ENCODE assay signal across 26 cellular contexts in the genomic region with DNA sequence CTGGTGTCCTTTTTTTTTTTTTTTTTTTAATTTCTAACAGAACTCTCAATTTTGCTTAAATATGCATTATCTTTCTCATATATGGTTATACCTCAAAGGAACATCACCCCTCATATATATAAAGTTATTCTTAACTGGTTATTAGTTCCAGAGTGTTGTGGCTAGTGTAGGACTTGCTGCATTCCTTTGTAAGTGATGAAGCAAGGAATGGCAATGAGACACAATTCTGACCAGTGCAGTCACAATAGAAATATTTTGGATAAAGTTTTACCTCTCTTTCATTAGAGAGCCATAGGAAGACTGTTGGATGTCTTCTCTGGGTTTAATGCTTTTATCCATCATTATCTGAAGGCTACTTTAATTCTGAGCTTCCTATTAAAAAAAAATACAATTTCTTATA.
DNase-seq lines count a peak whose midpoint lies in the region; ATAC-seq, FAIRE-seq and TF ChIP-seq lines count a peak whose summit lies in the region.
"Had no signal": no experiment of that assay in that cellular context is flagged by ENCODE, and none has a peak within 500 bp of the region (broad histone marks: within the 10 kb centered on the region; RNA-seq: fewer than 3 reads in every experiment).

No MANE protein-coding gene starts in this region.

- H3K4me1 Mint-ChIP-seq in HFFc6 (ENCODE audit: low read depth) (peaks cover 52% of the 10 kb centered on the region), immature natural killer cell (no peaks in the 10 kb centered on the region)
- H3K4me1 Mint-ChIP-seq: CD4-positive, CD25-positive, alpha-beta regulatory T cell; stimulated activated effector memory CD8-positive, alpha-beta T cell treated with anti-CD3 and anti-CD28 coated beads, Interleukin-12 subunit alpha, Interleukin-12 subunit beta, amount 100 ng/mL, for 72 hours had no signal

- no peak for TF ChIP-seq POLR2A in A549 (IDR thresholded peaks at IDR 0.05; ENCODE audit: low read length)

- H3K9me3 Mint-ChIP-seq in HFFc6 (no peaks in the 10 kb centered on the region), immature natural killer cell (no peaks in the 10 kb centered on the region)
- H3K9me3 Mint-ChIP-seq: activated naive CD4-positive, alpha-beta T cell treated with anti-CD3 and anti-CD28 coated beads, Interleukin-2, amount 50 U/mL, for 72 hours; activated T-cell treated with anti-CD3 and anti-CD28 coated beads, Interleukin-2, amount 50 U/mL, for 72 hours; nephron; stimulated activated effector memory CD8-positive, alpha-beta T cell treated with anti-CD3 and anti-CD28 coated beads, Interleukin-12 subunit alpha, Interleukin-12 subunit beta, amount 100 ng/mL, for 72 hours had no signal

- H3K4me1 ChIP-seq in A549: peaks cover 7% of the 10 kb centered on the region; the same call in 1 of the 3 replicates
- H3K4me1 ChIP-seq in adipocyte (ENCODE audit: control insufficient read depth, insufficient read depth, low read length): peaks cover 10% of the 10 kb centered on the region
- H3K4me1 ChIP-seq: colonic mucosa, gastrocnemius medialis, parathyroid adenoma had no signal

- FAIRE-seq in A549 (lab: Jason Lieb, UNC): no peak
- FAIRE-seq: A204.1 had no signal

- H3K4me3 ChIP-seq in A549 (no peak overlapping the region), adipocyte (ENCODE audit: low read length) (no peak overlapping the region), fibroblast of pulmonary artery (replicated peaks; ENCODE audit: low read depth, low read length) (no peak overlapping the region)
- H3K4me3 ChIP-seq: colonic mucosa, gastrocnemius medialis, testis had no signal

- H3K9ac ChIP-seq in adipocyte (ENCODE audit: low read length): no peak overlapping the region
- H3K9ac ChIP-seq: parathyroid adenoma had no signal

- TF ChIP-seq CTCF in A549 (IDR thresholded peaks at IDR 0.05) (no peak), HFFc6 (IDR thresholded peaks at IDR 0.05) (no peak), fibroblast of pulmonary artery (IDR thresholded peaks at IDR 0.05; ENCODE audit: low read length, missing control alignments) (no peak)

- no peak for ATAC-seq in A549
- no peak for ATAC-seq in HG02763 (IDR thresholded peaks at IDR 0.05; ENCODE audit: unreplicated experiment)
- ATAC-seq: activated naive CD4-positive, alpha-beta T cell treated with anti-CD3 and anti-CD28 coated beads, Interleukin-2, amount 50 U/mL, for 72 hours; activated T-cell treated with anti-CD3 and anti-CD28 coated beads, Interleukin-2, amount 50 U/mL, for 72 hours; gastrocnemius medialis; sciatic nerve; stimulated activated effector memory CD8-positive, alpha-beta T cell treated with anti-CD3 and anti-CD28 coated beads, Interleukin-12 subunit alpha, Interleukin-12 subunit beta, amount 100 ng/mL, for 72 hours had no signal

- DNase-seq in A549 (ENCODE audit: low read depth in 1 of 2, low spot score in 1 of 2) (no peak), HFFc6 (peak; percentile 43), adipocyte (ENCODE audit: low read depth) (peak; percentile 35), fibroblast of pulmonary artery (ENCODE audit: low read depth) (peak; percentile 19), NCI-H146 (lab: John Stamatoyannopoulos, UW) (no peak), HUDEP-2 (lab: John Stamatoyannopoulos, UW; ENCODE audit: unreplicated experiment in 76 of 76) (no peak), immature natural killer cell (no peak)
- DNase-seq: activated T-cell treated with anti-CD3 and anti-CD28 coated beads, Interleukin-2, amount 50 U/mL, for 72 hours; CD4-positive, CD25-positive, alpha-beta regulatory T cell; colonic mucosa; gastrocnemius medialis; GDM1; H7; left colon; midbrain; NCI-H510A; NK-92 treated with Interleukin-12 subunit alpha and Interleukin-12 subunit beta, amount 100 ng/mL, for 24 hours; RPMI8226; testis had no signal

- H3K27me3 ChIP-seq in adipocyte (replicated peaks; ENCODE audit: control insufficient read depth, insufficient read depth, low read length): no peaks in the 10 kb centered on the region
- H3K27me3 ChIP-seq: colonic mucosa, gastrocnemius medialis, testis had no signal

- H3K27ac Mint-ChIP-seq in HFFc6: peak overlapping the region; percentile 90
- H3K27ac Mint-ChIP-seq in immature natural killer cell: no peak overlapping the region
- H3K27ac Mint-ChIP-seq: activated naive CD4-positive, alpha-beta T cell treated with anti-CD3 and anti-CD28 coated beads, Interleukin-2, amount 50 U/mL, for 72 hours; activated T-cell treated with anti-CD3 and anti-CD28 coated beads, Interleukin-2, amount 50 U/mL, for 72 hours; CD4-positive, CD25-positive, alpha-beta regulatory T cell; nephron; stimulated activated effector memory CD8-positive, alpha-beta T cell treated with anti-CD3 and anti-CD28 coated beads, Interleukin-12 subunit alpha, Interleukin-12 subunit beta, amount 100 ng/mL, for 72 hours had no signal

- H3K36me3 ChIP-seq in adipocyte (ENCODE audit: control insufficient read depth, insufficient read depth, low read length, severe bottlenecking): no peaks in the 10 kb centered on the region
- H3K36me3 ChIP-seq: colonic mucosa, gastrocnemius medialis had no signal

- TF ChIP-seq RAD21 in A549 (conservative IDR thresholded peaks at IDR 0.05 in 1 of 2, IDR thresholded peaks at IDR 0.05 in 1 of 2): no peak

- no peak for TF ChIP-seq EP300 in A549 (IDR thresholded peaks at IDR 0.05)

- no peaks in the 10 kb centered on the region for H3K9me3 ChIP-seq in A549
- H3K9me3 ChIP-seq in adipocyte (ENCODE audit: control insufficient read depth, low read length): no peaks in the 10 kb centered on the region
- H3K9me3 ChIP-seq: colonic mucosa, gastrocnemius medialis, testis had no signal

- H3K27ac ChIP-seq in A549: no peak overlapping the region; a peak in 1 of 6 replicates
- H3K27ac ChIP-seq: colonic mucosa, gastrocnemius medialis, parathyroid adenoma, testis had no signal

- peak overlapping the region; percentile 4; the same call in 1 of the 3 replicates for H3K4me2 ChIP-seq in A549

- H3K4me3 Mint-ChIP-seq in HFFc6 (peak overlapping the region; percentile 77), immature natural killer cell (no peak overlapping the region)
- H3K4me3 Mint-ChIP-seq: activated T-cell treated with anti-CD3 and anti-CD28 coated beads, Interleukin-2, amount 50 U/mL, for 72 hours; CD4-positive, CD25-positive, alpha-beta regulatory T cell; nephron; stimulated activated effector memory CD8-positive, alpha-beta T cell treated with anti-CD3 and anti-CD28 coated beads, Interleukin-12 subunit alpha, Interleukin-12 subunit beta, amount 100 ng/mL, for 72 hours had no signal

- CTCF ChIA-PET in A549 (lab: Yijun Ruan, JAX): no interaction called here

- POLR2A ChIA-PET in A549 (lab: Yijun Ruan, JAX): no interaction called here

- no peaks in the 10 kb centered on the region for H3K27me3 Mint-ChIP-seq in HFFc6 (ENCODE audit: insufficient read depth)
- no peaks in the 10 kb centered on the region for H3K27me3 Mint-ChIP-seq in immature natural killer cell (ENCODE audit: low read depth in 3 of 3)
- H3K27me3 Mint-ChIP-seq: CD4-positive, CD25-positive, alpha-beta regulatory T cell had no signal

- no peaks in the 10 kb centered on the region; the same call in 1 of the 2 replicates for H3K36me3 Mint-ChIP-seq in HFFc6 (ENCODE audit: low read depth)
- H3K36me3 Mint-ChIP-seq in immature natural killer cell: no peaks in the 10 kb centered on the region
- H3K36me3 Mint-ChIP-seq: activated naive CD4-positive, alpha-beta T cell treated with anti-CD3 and anti-CD28 coated beads, Interleukin-2, amount 50 U/mL, for 72 hours; CD4-positive, CD25-positive, alpha-beta regulatory T cell; stimulated activated effector memory CD8-positive, alpha-beta T cell treated with anti-CD3 and anti-CD28 coated beads, Interleukin-12 subunit alpha, Interleukin-12 subunit beta, amount 100 ng/mL, for 72 hours had no signal

TF ChIP-seq in A549, 52 proteins besides CTCF, POLR2A, EP300 and RAD21:
- TF ChIP-seq RCOR1 (IDR thresholded peaks at IDR 0.05; ENCODE audit: low read depth, low read length) (no peak), SMC3 (IDR thresholded peaks at IDR 0.05) (no peak), ESRRA (IDR thresholded peaks at IDR 0.05; ENCODE audit: borderline replicate concordance, low read length) (no peak), FOSL2 (IDR thresholded peaks at IDR 0.05) (no peak), FOSL2 (CRISPR knock-in tag; IDR thresholded peaks at IDR 0.05) (no peak), MYC (IDR thresholded peaks at IDR 0.05; ENCODE audit: borderline replicate concordance, low read length) (no peak)
- TF ChIP-seq, protein P1, sequence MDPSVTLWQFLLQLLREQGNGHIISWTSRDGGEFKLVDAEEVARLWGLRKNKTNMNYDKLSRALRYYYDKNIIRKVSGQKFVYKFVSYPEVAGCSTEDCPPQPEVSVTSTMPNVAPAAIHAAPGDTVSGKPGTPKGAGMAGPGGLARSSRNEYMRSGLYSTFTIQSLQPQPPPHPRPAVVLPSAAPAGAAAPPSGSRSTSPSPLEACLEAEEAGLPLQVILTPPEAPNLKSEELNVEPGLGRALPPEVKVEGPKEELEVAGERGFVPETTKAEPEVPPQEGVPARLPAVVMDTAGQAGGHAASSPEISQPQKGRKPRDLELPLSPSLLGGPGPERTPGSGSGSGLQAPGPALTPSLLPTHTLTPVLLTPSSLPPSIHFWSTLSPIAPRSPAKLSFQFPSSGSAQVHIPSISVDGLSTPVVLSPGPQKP (IDR thresholded peaks at IDR 0.05; ENCODE audit: low read depth, low read length): no peak
- TF ChIP-seq, protein P2, sequence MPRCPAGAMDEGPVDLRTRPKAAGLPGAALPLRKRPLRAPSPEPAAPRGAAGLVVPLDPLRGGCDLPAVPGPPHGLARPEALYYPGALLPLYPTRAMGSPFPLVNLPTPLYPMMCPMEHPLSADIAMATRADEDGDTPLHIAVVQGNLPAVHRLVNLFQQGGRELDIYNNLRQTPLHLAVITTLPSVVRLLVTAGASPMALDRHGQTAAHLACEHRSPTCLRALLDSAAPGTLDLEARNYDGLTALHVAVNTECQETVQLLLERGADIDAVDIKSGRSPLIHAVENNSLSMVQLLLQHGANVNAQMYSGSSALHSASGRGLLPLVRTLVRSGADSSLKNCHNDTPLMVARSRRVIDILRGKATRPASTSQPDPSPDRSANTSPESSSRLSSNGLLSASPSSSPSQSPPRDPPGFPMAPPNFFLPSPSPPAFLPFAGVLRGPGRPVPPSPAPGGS (IDR thresholded peaks at IDR 0.05): no peak
- TF ChIP-seq, protein P3, sequence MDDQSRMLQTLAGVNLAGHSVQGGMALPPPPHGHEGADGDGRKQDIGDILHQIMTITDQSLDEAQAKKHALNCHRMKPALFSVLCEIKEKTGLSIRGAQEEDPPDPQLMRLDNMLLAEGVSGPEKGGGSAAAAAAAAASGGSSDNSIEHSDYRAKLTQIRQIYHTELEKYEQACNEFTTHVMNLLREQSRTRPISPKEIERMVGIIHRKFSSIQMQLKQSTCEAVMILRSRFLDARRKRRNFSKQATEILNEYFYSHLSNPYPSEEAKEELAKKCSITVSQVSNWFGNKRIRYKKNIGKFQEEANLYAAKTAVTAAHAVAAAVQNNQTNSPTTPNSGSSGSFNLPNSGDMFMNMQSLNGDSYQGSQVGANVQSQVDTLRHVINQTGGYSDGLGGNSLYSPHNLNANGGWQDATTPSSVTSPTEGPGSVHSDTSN (IDR thresholded peaks at IDR 0.05): no peak

Comparison
In these comparisons a context has a peak if more than half of its experiments do, and no peak if none do; other contexts are left out.
1. DNase-seq: peak in HFFc6 (single experiment), adipocyte (single experiment) and fibroblast of pulmonary artery (single experiment); none in A549 (0 of 2), NCI-H146 (single experiment), HUDEP-2 (0 of 76) and immature natural killer cell (0 of 3).